1 cellular context compared by ENCODE assay signal in genomic region chr10:124313374-124313773, GRCh38.
TF ChIP-seq lines count a peak whose summit lies in the region.

No MANE protein-coding gene starts in this region.

TF ChIP-seq in HCT116, 20 proteins besides CTCF, POLR2A, EP300 and RAD21 (continued from another document):
- TF ChIP-seq ELF1 (IDR thresholded peaks at IDR 0.05; ENCODE audit: borderline replicate concordance, low read depth) (no peak), ZFX (IDR thresholded peaks at IDR 0.05) (no peak), FOSL1 (IDR thresholded peaks at IDR 0.05; ENCODE audit: low read depth) (no peak), SIN3A (IDR thresholded peaks at IDR 0.05; ENCODE audit: low read depth) (no peak), POLR2AphosphoS5 (IDR thresholded peaks at IDR 0.05; ENCODE audit: low read depth, low read length) (no peak), TCF7L2 (IDR thresholded peaks at IDR 0.05; ENCODE audit: borderline replicate concordance, extremely low read depth, insufficient read depth, insufficient read length) (no peak)
